25 cellular contexts compared by ENCODE assay signal in genomic region chr13:39770514-39770913, GRCh38.
"Had no signal": no experiment of that assay in that cellular context is flagged by ENCODE, and none has a peak within 500 bp of the region (broad histone marks: within the 10 kb centered on the region; RNA-seq: fewer than 3 reads in every experiment).

No MANE protein-coding gene starts in this region.

- H3K4me1 ChIP-seq: colonic mucosa had no signal

- H3K9me3 ChIP-seq: colonic mucosa, esophagus squamous epithelium, gastrocnemius medialis, heart right ventricle, left ventricle myocardium inferior, lower lobe of right lung, mucosa of descending colon had no signal

- H3K27ac ChIP-seq: colonic mucosa, epithelial cell of prostate, gastrocnemius medialis, heart right ventricle, left ventricle myocardium inferior, lower lobe of right lung had no signal

- H3K27me3 ChIP-seq: colonic mucosa, esophagus squamous epithelium, gastrocnemius medialis, heart right ventricle had no signal

- ATAC-seq: effector memory CD8-positive, alpha-beta T cell; esophagus mucosa; gastrocnemius medialis; left cardiac atrium; lower lobe of right lung; mucosa of descending colon had no signal

- H3K4me3 ChIP-seq: colonic mucosa, esophagus squamous epithelium, gastrocnemius medialis, heart right ventricle, left ventricle myocardium inferior, lower lobe of right lung, mucosa of descending colon had no signal

- H3K36me3 ChIP-seq: colonic mucosa, esophagus squamous epithelium, gastrocnemius medialis, heart right ventricle, left ventricle myocardium inferior, lower lobe of right lung had no signal

- DNase-seq: colonic mucosa; cortex of kidney; effector CD8-positive, alpha-beta T cell; effector memory CD8-positive, alpha-beta T cell; endodermal cell; erythroblast; esophagus squamous epithelium; foreskin fibroblast; foreskin melanocyte; gastrocnemius medialis; glutamatergic neuron; head of caudate nucleus; heart right ventricle; hippocampal formation; left cardiac atrium; left ventricle myocardium inferior; lower lobe of right lung; mesenchymal stem cell; mucosa of descending colon; naive B cell had no signal

- FAIRE-seq: endometrium, islet of Langerhans, keratinocyte had no signal
